In the genomic region with DNA sequence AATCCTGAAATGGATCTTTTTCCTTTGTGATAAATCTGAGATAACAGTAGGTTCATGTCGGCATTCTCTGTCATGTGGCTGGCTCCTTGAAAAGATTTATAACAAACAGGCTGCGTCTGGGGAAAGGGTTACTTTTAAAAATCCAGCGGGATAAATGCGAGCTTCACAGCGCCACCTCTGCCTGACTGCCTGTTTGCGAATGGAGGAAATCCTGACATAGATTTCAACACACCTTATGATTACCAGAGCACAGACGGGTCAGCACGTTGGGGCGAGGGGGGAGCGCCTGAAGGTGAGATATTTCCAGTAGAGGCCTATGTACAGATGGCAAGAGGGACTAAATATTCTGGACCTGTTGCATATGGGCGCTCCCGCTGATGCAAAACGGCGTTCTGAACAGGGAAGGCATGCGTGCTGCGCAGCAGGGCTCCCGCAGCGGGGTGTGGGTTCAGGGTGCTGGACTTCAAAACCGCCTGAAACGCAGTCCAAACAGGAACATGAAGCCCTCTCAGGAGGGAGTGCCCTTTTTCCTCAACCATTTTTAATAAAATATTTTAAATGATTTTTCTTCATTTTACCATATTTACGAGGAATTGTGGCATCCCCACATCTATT, we compare ENCODE assay signal across 2 cellular contexts.
TF ChIP-seq lines count a peak whose summit lies in the region.

No MANE protein-coding gene starts in this region.

TF ChIP-seq in SK-N-SH, 30 proteins besides CTCF, POLR2A, EP300 and RAD21 (continued from another document):
- TF ChIP-seq, protein P1, sequence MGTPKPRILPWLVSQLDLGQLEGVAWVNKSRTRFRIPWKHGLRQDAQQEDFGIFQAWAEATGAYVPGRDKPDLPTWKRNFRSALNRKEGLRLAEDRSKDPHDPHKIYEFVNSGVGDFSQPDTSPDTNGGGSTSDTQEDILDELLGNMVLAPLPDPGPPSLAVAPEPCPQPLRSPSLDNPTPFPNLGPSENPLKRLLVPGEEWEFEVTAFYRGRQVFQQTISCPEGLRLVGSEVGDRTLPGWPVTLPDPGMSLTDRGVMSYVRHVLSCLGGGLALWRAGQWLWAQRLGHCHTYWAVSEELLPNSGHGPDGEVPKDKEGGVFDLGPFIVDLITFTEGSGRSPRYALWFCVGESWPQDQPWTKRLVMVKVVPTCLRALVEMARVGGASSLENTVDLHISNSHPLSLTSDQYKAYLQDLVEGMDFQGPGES (IDR thresholded peaks at IDR 0.05; ENCODE audit: low read depth, low read length) = no peak
TF ChIP-seq in SK-N-SH: peak in this region for 0.

TF ChIP-seq in SK-N-SH treated with all-trans-retinoic acid at 6 μM for 48 hours, 23 proteins besides CTCF, POLR2A, EP300 and RAD21 (continued from another document):
- TF ChIP-seq, protein P2, sequence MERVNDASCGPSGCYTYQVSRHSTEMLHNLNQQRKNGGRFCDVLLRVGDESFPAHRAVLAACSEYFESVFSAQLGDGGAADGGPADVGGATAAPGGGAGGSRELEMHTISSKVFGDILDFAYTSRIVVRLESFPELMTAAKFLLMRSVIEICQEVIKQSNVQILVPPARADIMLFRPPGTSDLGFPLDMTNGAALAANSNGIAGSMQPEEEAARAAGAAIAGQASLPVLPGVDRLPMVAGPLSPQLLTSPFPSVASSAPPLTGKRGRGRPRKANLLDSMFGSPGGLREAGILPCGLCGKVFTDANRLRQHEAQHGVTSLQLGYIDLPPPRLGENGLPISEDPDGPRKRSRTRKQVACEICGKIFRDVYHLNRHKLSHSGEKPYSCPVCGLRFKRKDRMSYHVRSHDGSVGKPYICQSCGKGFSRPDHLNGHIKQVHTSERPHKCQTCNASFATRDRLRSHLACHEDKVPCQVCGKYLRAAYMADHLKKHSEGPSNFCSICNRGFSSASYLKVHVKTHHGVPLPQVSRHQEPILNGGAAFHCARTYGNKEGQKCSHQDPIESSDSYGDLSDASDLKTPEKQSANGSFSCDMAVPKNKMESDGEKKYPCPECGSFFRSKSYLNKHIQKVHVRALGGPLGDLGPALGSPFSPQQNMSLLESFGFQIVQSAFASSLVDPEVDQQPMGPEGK (CRISPR knock-in tag; IDR thresholded peaks at IDR 0.05; ENCODE audit: borderline replicate concordance) = no peak
- TF ChIP-seq ZNF70 (CRISPR knock-in tag; IDR thresholded peaks at IDR 0.05) (no peak), TCF4 (CRISPR knock-in tag; IDR thresholded peaks at IDR 0.05; ENCODE audit: borderline replicate concordance) (no peak), ARNTL (CRISPR knock-in tag; IDR thresholded peaks at IDR 0.05; ENCODE audit: borderline replicate concordance, low read depth) (no peak), TOX (CRISPR knock-in tag; IDR thresholded peaks at IDR 0.05; ENCODE audit: borderline replicate concordance) (no peak), RARB (CRISPR knock-in tag; IDR thresholded peaks at IDR 0.05) (no peak), ZFP30 (CRISPR knock-in tag; IDR thresholded peaks at IDR 0.05) (no peak), ESRRG (CRISPR knock-in tag; IDR thresholded peaks at IDR 0.05) (no peak)
